ENCODE assay signal across 8 cellular contexts in the genomic region with DNA sequence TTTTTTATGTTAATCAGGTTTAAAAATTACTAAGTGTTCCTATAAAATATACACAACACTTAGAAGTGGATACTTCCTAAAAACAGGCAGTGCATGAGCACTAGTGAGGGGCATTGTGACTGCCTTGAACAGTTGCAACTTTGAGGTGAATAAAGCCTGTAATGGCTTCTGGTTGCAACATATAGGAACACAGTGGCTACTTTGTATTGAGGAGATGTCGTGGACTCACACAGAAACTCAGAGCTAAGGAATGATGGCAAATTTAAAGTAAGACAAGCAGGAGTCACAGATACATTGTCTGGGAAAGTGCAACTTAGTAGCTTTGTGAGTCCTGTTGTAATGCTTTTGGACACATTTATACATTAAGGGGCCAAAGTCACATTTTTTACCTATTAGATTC. TPM values are rescaled to one million over a fixed set of nuclear protein-coding genes. Genes with fewer than 3 reads are reported as not detected.
A peak's percentile ranks its signal among the peaks of the same experiment; 100 is the strongest.
DNase-seq lines count a peak whose midpoint lies in the region; ATAC-seq, FAIRE-seq and TF ChIP-seq lines count a peak whose summit lies in the region.

No MANE protein-coding gene starts in this region.

- H3F3A ChIP-seq in Loucy (ENCODE audit: low read depth) = no peaks in the 10 kb centered on the region; the same call in 1 of the 2 replicates

- no peak for TF ChIP-seq CTCF in Loucy (conservative IDR thresholded peaks at IDR 0.05; ENCODE audit: low read length)
- no peak for TF ChIP-seq CTCF in bronchial epithelial cell (IDR thresholded peaks at IDR 0.05; ENCODE audit: insufficient read depth, low read length, severe bottlenecking)

- no peak for ATAC-seq in natural killer cell treated with Interleukin-12 subunit alpha and Interleukin-12 subunit beta and Interleukin-15 and Interleukin-18, amount 100 ng/mL, for 72 hours
- ATAC-seq in HG02870 (IDR thresholded peaks at IDR 0.05; ENCODE audit: unreplicated experiment) (no peak), HG03280 (IDR thresholded peaks at IDR 0.05; ENCODE audit: unreplicated experiment) (no peak)

- no peak for FAIRE-seq in bronchial epithelial cell (lab: Jason Lieb, UNC)

- H3K27me3 ChIP-seq in BLaER1 treated with 17β-estradiol and CSF1 and Interleukin-3, amounts not matched to agents 10 nM and 100 nM = no peaks in the 10 kb centered on the region
- peaks cover 6% of the 10 kb centered on the region for H3K27me3 ChIP-seq in Loucy (ENCODE audit: insufficient read depth, low read length, poor library complexity, severe bottlenecking)
- no peaks in the 10 kb centered on the region for H3K27me3 ChIP-seq in bronchial epithelial cell (ENCODE audit: control insufficient read depth, insufficient read depth, low read length)

- H3K27ac Mint-ChIP-seq in natural killer cell treated with Interleukin-12 subunit alpha and Interleukin-12 subunit beta and Interleukin-15 and Interleukin-18, amount 100 ng/mL, for 72 hours = peak overlapping the region; percentile 99 to 100

- in situ Hi-C loops in ACHN (cut with HindIII; ENCODE audit: low pct_ligation_motif_present, low pct_unique_long_range_greater_than_20kb, low sequenced_read_pairs) = no loop called here

- H3K4me3 ChIP-seq in BLaER1 treated with 17β-estradiol and CSF1 and Interleukin-3, amounts not matched to agents 10 nM and 100 nM = peak overlapping the region; percentile 74 to 85 (median 81); a peak in 19 of 20 replicates
- H3K4me3 ChIP-seq in Loucy (ENCODE audit: low read length, poor library complexity, severe bottlenecking) (peak overlapping the region; percentile 79), bronchial epithelial cell (ENCODE audit: low read depth, low read length) (no peak overlapping the region)

- H4K20me1 ChIP-seq in BLaER1 treated with 17β-estradiol and CSF1 and Interleukin-3, amounts not matched to agents 10 nM and 100 nM = peaks cover 17 to 30% (median 27%) of the 10 kb centered on the region in 11 experiments; a peak in 20 of 22 replicates
- peaks cover 41% of the 10 kb centered on the region for H4K20me1 ChIP-seq in Loucy (ENCODE audit: insufficient read depth, low read length, poor library complexity, severe bottlenecking)

- peaks cover 9 to 22% (median 18%) of the 10 kb centered on the region in 10 experiments for H3K4me1 ChIP-seq in BLaER1 treated with 17β-estradiol and CSF1 and Interleukin-3, amounts not matched to agents 10 nM and 100 nM
- H3K4me1 ChIP-seq in Loucy (ENCODE audit: insufficient read depth, low read length, poor library complexity, severe bottlenecking) = peaks cover 36% of the 10 kb centered on the region

- DNase-seq in bronchial epithelial cell (ENCODE audit: low read depth) (peak; percentile 49), DMS53 treated with DMSO at 0.1 percent for 48 hours (lab: John Stamatoyannopoulos, UW; ENCODE audit: unreplicated experiment) (no peak), ACHN (no peak)
- DNase-seq in natural killer cell treated with Interleukin-12 subunit alpha and Interleukin-12 subunit beta and Interleukin-15 and Interleukin-18, amount 100 ng/mL, for 72 hours (ENCODE audit: low spot score) = no peak

- no peaks in the 10 kb centered on the region for H3K9me3 Mint-ChIP-seq in natural killer cell treated with Interleukin-12 subunit alpha and Interleukin-12 subunit beta and Interleukin-15 and Interleukin-18, amount 100 ng/mL, for 72 hours

- no peaks in the 10 kb centered on the region for H3K9me3 ChIP-seq in BLaER1 treated with 17β-estradiol and CSF1 and Interleukin-3, amounts not matched to agents 10 nM and 100 nM (replicated peaks in 1 of 11)
- no peaks in the 10 kb centered on the region for H3K9me3 ChIP-seq in Loucy (ENCODE audit: insufficient read depth, low read depth, low read length)

- H3K36me3 ChIP-seq in BLaER1 treated with 17β-estradiol and CSF1 and Interleukin-3, amounts not matched to agents 10 nM and 100 nM = peaks cover 5 to 26% (median 15%) of the 10 kb centered on the region in 11 experiments; a peak in 20 of 22 replicates
- H3K36me3 ChIP-seq in Loucy (ENCODE audit: insufficient read depth, low read length) (peaks cover 27% of the 10 kb centered on the region; the same call in 1 of the 2 replicates), bronchial epithelial cell (ENCODE audit: control insufficient read depth, insufficient read depth, low read length) (peaks cover 10% of the 10 kb centered on the region)

- H2AFZ ChIP-seq in Loucy (ENCODE audit: low read length) = peak overlapping the region; percentile 40

- peaks cover 52% of the 10 kb centered on the region for H3K79me2 ChIP-seq in Loucy (ENCODE audit: insufficient read depth, low read length)

- H3K9me2 ChIP-seq in Loucy (replicated peaks; ENCODE audit: low read depth, low read length) = no peaks in the 10 kb centered on the region

- peak overlapping the region; percentile 55 to 75 (median 69); a peak in 21 of 22 replicates for H3K4me2 ChIP-seq in BLaER1 treated with 17β-estradiol and CSF1 and Interleukin-3, amounts not matched to agents 10 nM and 100 nM
- H3K4me2 ChIP-seq in Loucy (ENCODE audit: low read depth, low read length, poor library complexity, severe bottlenecking) = peak overlapping the region; percentile 71

- peaks cover 27% of the 10 kb centered on the region for H3K36me3 Mint-ChIP-seq in natural killer cell treated with Interleukin-12 subunit alpha and Interleukin-12 subunit beta and Interleukin-15 and Interleukin-18, amount 100 ng/mL, for 72 hours

- peak overlapping the region; percentile 87 to 93 (median 90); a peak in 21 of 22 replicates for H3K9ac ChIP-seq in BLaER1 treated with 17β-estradiol and CSF1 and Interleukin-3, amounts not matched to agents 10 nM and 100 nM
- H3K9ac ChIP-seq in Loucy (ENCODE audit: low read depth, low read length, poor library complexity, severe bottlenecking) = peak overlapping the region; percentile 85

- H3K4me1 Mint-ChIP-seq in natural killer cell treated with Interleukin-12 subunit alpha and Interleukin-12 subunit beta and Interleukin-15 and Interleukin-18, amount 100 ng/mL, for 72 hours (ENCODE audit: low read depth in 2 of 2) = peaks cover 30 to 44% of the 10 kb centered on the region in 2 donors

- peak overlapping the region; percentile 99 for H3K4me3 Mint-ChIP-seq in natural killer cell treated with Interleukin-12 subunit alpha and Interleukin-12 subunit beta and Interleukin-15 and Interleukin-18, amount 100 ng/mL, for 72 hours

- H3K27me3 Mint-ChIP-seq in natural killer cell treated with Interleukin-12 subunit alpha and Interleukin-12 subunit beta and Interleukin-15 and Interleukin-18, amount 100 ng/mL, for 72 hours = no peaks in the 10 kb centered on the region

- H3K27ac ChIP-seq in BLaER1 treated with 17β-estradiol and CSF1 and Interleukin-3, amounts not matched to agents 10 nM and 100 nM = peak overlapping the region; percentile 80 to 87 (median 86); a peak in 21 of 22 replicates

RNA-seq across cellular contexts. Expression of a gene that starts 0.9 kb away (rescaled TPM):
- 268 and 707 TPM in 2 replicates for total RNA-seq in bronchial epithelial cell
- 1,000 to 10,000 TPM; 1,618 to 3,352 TPM for total RNA-seq in natural killer cell treated with Interleukin-12 subunit alpha and Interleukin-12 subunit beta and Interleukin-15 and Interleukin-18, amount 100 ng/mL, for 72 hours
